ENCODE assay signal across 14 cellular contexts in genomic region chr12:91704446-91704845, GRCh38.
DNase-seq lines count a peak whose midpoint lies in the region; ATAC-seq, FAIRE-seq and TF ChIP-seq lines count a peak whose summit lies in the region.
"Had no signal": no experiment of that assay in that cellular context is flagged by ENCODE, and none has a peak within 500 bp of the region (broad histone marks: within the 10 kb centered on the region; RNA-seq: fewer than 3 reads in every experiment).

No MANE protein-coding gene starts in this region.

- peaks cover 26% of the 10 kb centered on the region for H3K4me1 Mint-ChIP-seq in MCF 10A (ENCODE audit: insufficient read depth, unreplicated experiment)
- no peaks in the 10 kb centered on the region for H3K4me1 Mint-ChIP-seq in natural killer cell treated with Interleukin-12 subunit alpha and Interleukin-12 subunit beta and Interleukin-15 and Interleukin-18, amount 100 ng/mL, for 72 hours (ENCODE audit: low read depth in 2 of 2)
- H3K4me1 Mint-ChIP-seq: activated T-helper 17 cell treated with anti-CD3 and anti-CD28 coated beads, Interleukin-2, amount 50 U/mL, for 72 hours had no signal

- WGBS in testis, 2 donors = 67 to 79% methylated on average over 2 of the region's 2 CpGs

- H3K27ac Mint-ChIP-seq in MCF 10A (ENCODE audit: low read depth, unreplicated experiment) = peak overlapping the region; percentile 62
- H3K27ac Mint-ChIP-seq in natural killer cell treated with Interleukin-12 subunit alpha and Interleukin-12 subunit beta and Interleukin-15 and Interleukin-18, amount 100 ng/mL, for 72 hours = no peak overlapping the region
- H3K27ac Mint-ChIP-seq: activated T-helper 17 cell treated with anti-CD3 and anti-CD28 coated beads, Interleukin-2, amount 50 U/mL, for 72 hours had no signal

- CTCF ChIA-PET in MCF 10A (lab: Yijun Ruan, JAX) = interaction anchor here (0.5 to 1.1 kb wide), 4 partner anchors 31 to 514 kb away, joined by 3 to 4 read pairs (median 4); no protein-coding TSS in a partner anchor

- H3K4me1 ChIP-seq in breast epithelium = no peaks in the 10 kb centered on the region
- H3K4me1 ChIP-seq in testis = no peaks in the 10 kb centered on the region

- H3K9me3 Mint-ChIP-seq in MCF 10A (ENCODE audit: unreplicated experiment) = no peaks in the 10 kb centered on the region
- no peaks in the 10 kb centered on the region for H3K9me3 Mint-ChIP-seq in natural killer cell treated with Interleukin-12 subunit alpha and Interleukin-12 subunit beta and Interleukin-15 and Interleukin-18, amount 100 ng/mL, for 72 hours
- H3K9me3 Mint-ChIP-seq: activated T-helper 17 cell treated with anti-CD3 and anti-CD28 coated beads, Interleukin-2, amount 50 U/mL, for 72 hours had no signal

- no TSS peak for BruUV-seq in MCF 10A (replicated peaks; lab: Mats Ljungman, UMichigan)

- H3K27me3 Mint-ChIP-seq in MCF 10A (ENCODE audit: insufficient read depth, unreplicated experiment) = no peaks in the 10 kb centered on the region
- H3K27me3 Mint-ChIP-seq in natural killer cell treated with Interleukin-12 subunit alpha and Interleukin-12 subunit beta and Interleukin-15 and Interleukin-18, amount 100 ng/mL, for 72 hours = peaks cover 7 to 9% of the 10 kb centered on the region in 2 donors
- H3K27me3 Mint-ChIP-seq: activated T-helper 17 cell treated with anti-CD3 and anti-CD28 coated beads, Interleukin-2, amount 50 U/mL, for 72 hours had no signal

- H3K4me3 ChIP-seq in breast epithelium = no peak overlapping the region
- H3K4me3 ChIP-seq in testis = no peak overlapping the region

- H3K9me3 ChIP-seq in breast epithelium (no peaks in the 10 kb centered on the region), testis (no peaks in the 10 kb centered on the region)

- no peak overlapping the region for H3K4me3 Mint-ChIP-seq in MCF 10A (ENCODE audit: unreplicated experiment)
- H3K4me3 Mint-ChIP-seq in natural killer cell treated with Interleukin-12 subunit alpha and Interleukin-12 subunit beta and Interleukin-15 and Interleukin-18, amount 100 ng/mL, for 72 hours = no peak overlapping the region
- H3K4me3 Mint-ChIP-seq: activated T-helper 17 cell treated with anti-CD3 and anti-CD28 coated beads, Interleukin-2, amount 50 U/mL, for 72 hours had no signal

- H3K27ac ChIP-seq in breast epithelium (no peak overlapping the region), testis (no peak overlapping the region)

- TF ChIP-seq POLR2A in breast epithelium (IDR thresholded peaks at IDR 0.05) = no peak
- no peak for TF ChIP-seq POLR2A in testis (IDR thresholded peaks at IDR 0.05)

- no peak for FAIRE-seq in urothelium cell line (lab: Jason Lieb, UNC)
- FAIRE-seq: GM18507 had no signal

- H3K36me3 ChIP-seq in breast epithelium (no peaks in the 10 kb centered on the region), testis (ENCODE audit: low read depth, missing control alignments) (no peaks in the 10 kb centered on the region)

- H3K27me3 ChIP-seq in breast epithelium (no peaks in the 10 kb centered on the region), testis (no peaks in the 10 kb centered on the region)

- POLR2A ChIA-PET in MCF 10A (lab: Yijun Ruan, JAX) = interaction anchor here (1.0 to 5.0 kb wide), 8 partner anchors 12 to 441 kb away, joined by 3 to 53 read pairs (median 6); partner anchors contain the start of gene BTG1

- no peak for ATAC-seq in natural killer cell treated with Interleukin-12 subunit alpha and Interleukin-12 subunit beta and Interleukin-15 and Interleukin-18, amount 100 ng/mL, for 72 hours
- ATAC-seq in HG03432 (IDR thresholded peaks at IDR 0.05; ENCODE audit: unreplicated experiment) = no peak
- ATAC-seq: activated T-helper 17 cell treated with anti-CD3 and anti-CD28 coated beads, Interleukin-2, amount 50 U/mL, for 72 hours; left colon had no signal

- no peak for TF ChIP-seq CTCF in MCF 10A (IDR thresholded peaks at IDR 0.05; ENCODE audit: unreplicated experiment)
- no peak for TF ChIP-seq CTCF in breast epithelium (IDR thresholded peaks at IDR 0.05)
- no peak for TF ChIP-seq CTCF in testis (IDR thresholded peaks at IDR 0.05)

- intact Hi-C loops in MCF 10A (cut with micrococcal nuclease) (loop anchor here (10.0 kb wide), 1 partner anchor 440 kb away; the partner anchor contains the start of gene BTG1), breast epithelium (cut with DNase I; ENCODE audit: low total_unique reads) (no loop called here), testis (cut with DNase I; ENCODE audit: low total_unique reads) (no loop called here)

- DNase-seq in MCF 10A (ENCODE audit: unreplicated experiment) = peak; percentile 89
- DNase-seq in breast epithelium (ENCODE audit: low spot score in 2 of 2) = no peak
- DNase-seq in NCI-H748 (lab: John Stamatoyannopoulos, UW; ENCODE audit: unreplicated experiment) = peak; percentile 88
- peak; percentile 22 for DNase-seq in fibroblast of gingiva (ENCODE audit: low read depth)
- DNase-seq in urothelium cell line (ENCODE audit: low spot score) = peak; percentile 4
- no peak for DNase-seq in testis
- no peak for DNase-seq in natural killer cell treated with Interleukin-12 subunit alpha and Interleukin-12 subunit beta and Interleukin-15 and Interleukin-18, amount 100 ng/mL, for 72 hours (ENCODE audit: low spot score)
- DNase-seq: activated CD4-positive, alpha-beta T cell treated with anti-CD3 and anti-CD28 coated beads, Interleukin-2, amount 50 U/mL, for 1 hour; KBM-7; left colon; nucleus accumbens had no signal

- H3K36me3 Mint-ChIP-seq in MCF 10A (ENCODE audit: insufficient read depth, unreplicated experiment) = no peaks in the 10 kb centered on the region
- H3K36me3 Mint-ChIP-seq in natural killer cell treated with Interleukin-12 subunit alpha and Interleukin-12 subunit beta and Interleukin-15 and Interleukin-18, amount 100 ng/mL, for 72 hours = no peaks in the 10 kb centered on the region

Comparison
In these comparisons a context has a peak if more than half of its experiments do, and no peak if none do; other contexts are left out.
1. DNase-seq: peak in MCF 10A (single experiment), NCI-H748 (single experiment), fibroblast of gingiva (single experiment) and urothelium cell line (single experiment); none in breast epithelium (0 of 2), testis (single experiment) and natural killer cell treated with Interleukin-12 subunit alpha and Interleukin-12 subunit beta and Interleukin-15 and Interleukin-18, amount 100 ng/mL, for 72 hours (single experiment).